Comparison of ENCODE assay signal across 8 cellular contexts in genomic region chr3:39260957-39261356, GRCh38. TPM values are rescaled to one million over a fixed set of nuclear protein-coding genes. Genes with fewer than 3 reads are reported as not detected.
A peak's percentile ranks its signal among the peaks of the same experiment; 100 is the strongest.
DNase-seq lines count a peak whose midpoint lies in the region; ATAC-seq, FAIRE-seq and TF ChIP-seq lines count a peak whose summit lies in the region.

No MANE protein-coding gene starts in this region.

- peak; percentile 81 for ATAC-seq in HG03139 (IDR thresholded peaks at IDR 0.05; ENCODE audit: unreplicated experiment)
- ATAC-seq in activated naive CD8-positive, alpha-beta T cell treated with anti-CD3 and anti-CD28 coated beads, Interleukin-2, amount 10 ng/mL, durations not matched to agents 7 days and 5 days (ENCODE audit: low read depth) = peak; percentile 60
- ATAC-seq in GM18519 (IDR thresholded peaks at IDR 0.05; ENCODE audit: low FRiP score, unreplicated experiment) = no peak

- no peaks in the 10 kb centered on the region for H3K27me3 ChIP-seq in cardiac muscle cell

- TF ChIP-seq CTCF in cardiac muscle cell (IDR thresholded peaks at IDR 0.05; ENCODE audit: low read depth, low read length) (peak; percentile 43), retinal pigment epithelial cell (conservative IDR thresholded peaks at IDR 0.05; ENCODE audit: low read depth, low read length) (peak; percentile 22)

- peak; percentile 92 for FAIRE-seq in GM12892 (lab: Jason Lieb, UNC)

- H3K9me3 Mint-ChIP-seq in activated naive CD8-positive, alpha-beta T cell treated with anti-CD3 and anti-CD28 coated beads, Interleukin-2, amount 10 ng/mL, durations not matched to agents 7 days and 5 days = peaks cover 2% of the 10 kb centered on the region

- H3K27ac ChIP-seq in cardiac muscle cell = no peak overlapping the region

- H3K4me3 ChIP-seq in cardiac muscle cell (no peak overlapping the region), retinal pigment epithelial cell (ENCODE audit: low read length) (no peak overlapping the region)

- H3K4me1 ChIP-seq in cardiac muscle cell (ENCODE audit: low read depth) = peaks cover 7% of the 10 kb centered on the region

- H3K4me1 Mint-ChIP-seq in activated naive CD8-positive, alpha-beta T cell treated with anti-CD3 and anti-CD28 coated beads, Interleukin-2, amount 10 ng/mL, durations not matched to agents 7 days and 5 days = peaks cover 12% of the 10 kb centered on the region

- no peaks in the 10 kb centered on the region for H3K9me3 ChIP-seq in cardiac muscle cell (ENCODE audit: low read depth)

- no peaks in the 10 kb centered on the region for H3K36me3 ChIP-seq in cardiac muscle cell

- no peak for TF ChIP-seq POLR2A in GM12892 (IDR thresholded peaks at IDR 0.05; ENCODE audit: low read depth, low read length)

- H3K36me3 Mint-ChIP-seq in activated naive CD8-positive, alpha-beta T cell treated with anti-CD3 and anti-CD28 coated beads, Interleukin-2, amount 10 ng/mL, durations not matched to agents 7 days and 5 days = peaks cover 2% of the 10 kb centered on the region

- no peak overlapping the region for H3K27ac Mint-ChIP-seq in activated naive CD8-positive, alpha-beta T cell treated with anti-CD3 and anti-CD28 coated beads, Interleukin-2, amount 10 ng/mL, durations not matched to agents 7 days and 5 days

- DNase-seq in A172 (ENCODE audit: low spot score) = peak; percentile 92
- no peak for DNase-seq in GM12892 (ENCODE audit: insufficient read length)
- DNase-seq in RKO (ENCODE audit: low spot score) = peak; percentile 79
- DNase-seq in activated naive CD8-positive, alpha-beta T cell treated with anti-CD3 and anti-CD28 coated beads, Interleukin-2, amount 10 ng/mL, durations not matched to agents 7 days and 5 days = no peak
- peak; percentile 68 to 94 for DNase-seq in cardiac muscle cell (ENCODE audit: low read depth in 1 of 2, low spot score in 1 of 2)
- DNase-seq in retinal pigment epithelial cell (ENCODE audit: low read depth) = peak; percentile 22

- H3K4me3 Mint-ChIP-seq in activated naive CD8-positive, alpha-beta T cell treated with anti-CD3 and anti-CD28 coated beads, Interleukin-2, amount 10 ng/mL, durations not matched to agents 7 days and 5 days = no peak overlapping the region

- POLR2A ChIA-PET in activated naive CD8-positive, alpha-beta T cell treated with anti-CD3 and anti-CD28 coated beads, Interleukin-2, amount 10 ng/mL, durations not matched to agents 7 days and 5 days (lab: Charles Lee) = no interaction called here

- H3K27me3 Mint-ChIP-seq in activated naive CD8-positive, alpha-beta T cell treated with anti-CD3 and anti-CD28 coated beads, Interleukin-2, amount 10 ng/mL, durations not matched to agents 7 days and 5 days = peaks cover 48% of the 10 kb centered on the region

RNA-seq across cellular contexts. Expression of gene CX3CR1, which starts 18.9 kb away (rescaled TPM):
- total RNA-seq in A172 (2014; rRNA removed; shearing (Covaris generic)) = not detected in 2 replicates
- polyA plus RNA-seq in GM12892 (2012; ENCODE audit: missing spikeins) = 0.11 TPM
- 1 to 10 TPM in 1 of 2 experiments, under 1 TPM in 1; 0.94 to 1.9 TPM for total RNA-seq in activated naive CD8-positive, alpha-beta T cell treated with anti-CD3 and anti-CD28 coated beads, Interleukin-2, amount 10 ng/mL, durations not matched to agents 7 days and 5 days
- 0.48 and 0.56 TPM in 2 replicates for total RNA-seq in cardiac muscle cell
- 1.4 and 2.6 TPM in 2 replicates for polyA plus RNA-seq in cardiac muscle cell

Comparison
In these comparisons a context has a peak if more than half of its experiments do, and no peak if none do; other contexts are left out.
1. DNase-seq: peak in A172 (single experiment), RKO (single experiment), cardiac muscle cell (2 of 2) and retinal pigment epithelial cell (single experiment); none in GM12892 (single experiment) and activated naive CD8-positive, alpha-beta T cell treated with anti-CD3 and anti-CD28 coated beads, Interleukin-2, amount 10 ng/mL, durations not matched to agents 7 days and 5 days (single experiment).